ENCODE assay signal across 29 cellular contexts in the genomic region with DNA sequence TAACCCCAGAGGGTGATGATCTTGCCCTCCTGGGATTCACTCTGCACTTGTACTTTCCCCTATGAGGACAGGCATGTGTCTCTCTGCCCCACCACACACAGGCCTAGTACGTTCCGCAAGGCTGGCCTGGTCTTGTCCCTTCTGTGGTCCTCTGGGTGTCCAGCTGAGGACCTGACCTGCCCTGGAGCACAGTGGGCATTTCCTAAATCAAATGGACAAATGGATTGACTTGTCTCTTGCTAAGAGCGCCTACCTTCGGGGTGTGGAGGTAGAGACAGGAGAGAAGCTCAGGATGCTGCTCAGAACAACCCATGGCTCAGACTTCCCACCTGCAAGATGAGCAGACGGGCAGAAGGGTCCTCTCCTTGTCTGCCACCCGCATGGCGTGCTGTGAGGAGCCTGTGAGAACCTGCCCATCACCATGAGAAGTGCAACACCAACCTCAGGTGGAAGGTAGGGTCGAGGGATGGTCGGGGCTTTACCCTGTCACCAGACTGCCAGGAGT.
"Had no signal": no experiment of that assay in that cellular context is flagged by ENCODE, and none has a peak within 500 bp of the region (broad histone marks: within the 10 kb centered on the region; RNA-seq: fewer than 3 reads in every experiment).

No MANE protein-coding gene starts in this region.

- H3K27me3 Mint-ChIP-seq: activated CD4-positive, alpha-beta memory T cell treated with anti-CD3 and anti-CD28 coated beads, Interleukin-2, amount 10 ng/mL, durations not matched to agents 7 days and 5 days; activated CD4-positive, alpha-beta T cell treated with anti-CD3 and anti-CD28 coated beads, Interleukin-2, amount 10 ng/mL, durations not matched to agents 7 days and 5 days; activated naive CD4-positive, alpha-beta T cell treated with anti-CD3 and anti-CD28 coated beads, Interleukin-2, amount 10 ng/mL, durations not matched to agents 7 days and 5 days; activated naive CD8-positive, alpha-beta T cell treated with anti-CD3 and anti-CD28 coated beads, Interleukin-2, amount 10 ng/mL, durations not matched to agents 7 days and 5 days; activated T-cell treated with anti-CD3 and anti-CD28 coated beads, Interleukin-2, amount 50 U/mL, for 24 hours; dendritic cell treated with granulocyte-macrophage colony-stimulating factor and Interleukin-4, amounts not matched to agents 40 ng/mL and 50 ng/mL, for 4 days had no signal

- H3K4me3 ChIP-seq: ascending aorta, breast epithelium, coronary artery, dorsolateral prefrontal cortex had no signal

- H3K27ac ChIP-seq: ascending aorta, breast epithelium, coronary artery had no signal

- FAIRE-seq: frontal cortex had no signal

- H3K27me3 ChIP-seq: ascending aorta, breast epithelium, dorsolateral prefrontal cortex had no signal

- H3K9me3 ChIP-seq: ascending aorta, breast epithelium had no signal

- H3K9me3 Mint-ChIP-seq: activated CD4-positive, alpha-beta memory T cell treated with anti-CD3 and anti-CD28 coated beads, Interleukin-2, amount 10 ng/mL, durations not matched to agents 7 days and 5 days; activated CD4-positive, alpha-beta T cell treated with anti-CD3 and anti-CD28 coated beads, Interleukin-2, amount 10 ng/mL, durations not matched to agents 7 days and 5 days; activated naive CD4-positive, alpha-beta T cell treated with anti-CD3 and anti-CD28 coated beads, Interleukin-2, amount 10 ng/mL, durations not matched to agents 7 days and 5 days; activated naive CD4-positive, alpha-beta T cell treated with anti-CD3 and anti-CD28 coated beads, Interleukin-2, amount 50 U/mL, for 72 hours; activated naive CD8-positive, alpha-beta T cell treated with anti-CD3 and anti-CD28 coated beads, Interleukin-2, amount 10 ng/mL, durations not matched to agents 7 days and 5 days; activated T-cell treated with anti-CD3 and anti-CD28 coated beads, Interleukin-2, amount 50 U/mL, for 24 hours; activated T-cell treated with anti-CD3 and anti-CD28 coated beads, Interleukin-2, amount 50 U/mL, for 72 hours; dendritic cell treated with granulocyte-macrophage colony-stimulating factor and Interleukin-4, amounts not matched to agents 40 ng/mL and 50 ng/mL, for 4 days; endodermal cell had no signal

- H3K36me3 Mint-ChIP-seq: activated naive CD4-positive, alpha-beta T cell treated with anti-CD3 and anti-CD28 coated beads, Interleukin-2, amount 10 ng/mL, durations not matched to agents 7 days and 5 days; activated naive CD4-positive, alpha-beta T cell treated with anti-CD3 and anti-CD28 coated beads, Interleukin-2, amount 50 U/mL, for 72 hours; activated naive CD8-positive, alpha-beta T cell treated with anti-CD3 and anti-CD28 coated beads, Interleukin-2, amount 10 ng/mL, durations not matched to agents 7 days and 5 days; brain had no signal

- DNase-seq: activated CD4-positive, alpha-beta memory T cell treated with anti-CD3 and anti-CD28 coated beads, Interleukin-2, amount 10 ng/mL, durations not matched to agents 7 days and 5 days; activated CD4-positive, alpha-beta T cell treated with anti-CD3 and anti-CD28 coated beads for 4 hours; activated CD4-positive, alpha-beta T cell treated with anti-CD3 and anti-CD28 coated beads, Interleukin-2, amount 10 ng/mL, durations not matched to agents 7 days and 5 days; activated CD4-positive, alpha-beta T cell treated with anti-CD3 and anti-CD28 coated beads, Interleukin-2, amount 50 U/mL, for 4 hours; activated CD4-positive, CD25-positive, alpha-beta regulatory T cell; activated CD4-positive, CD25-positive, alpha-beta regulatory T cell treated with anti-CD3 and anti-CD28 coated beads, Interleukin-2, amount 50 U/mL, for 72 hours; activated CD8-positive, alpha-beta memory T cell treated with anti-CD3 and anti-CD28 coated beads, Interleukin-2, amount 50 U/mL, for 48 hours; activated gamma-delta T cell; activated naive CD4-positive, alpha-beta T cell; activated naive CD4-positive, alpha-beta T cell treated with anti-CD3 and anti-CD28 coated beads, Interleukin-2, amount 10 ng/mL, durations not matched to agents 7 days and 5 days; activated naive CD8-positive, alpha-beta T cell treated with anti-CD3 and anti-CD28 coated beads, Interleukin-2, amount 10 ng/mL, durations not matched to agents 7 days and 5 days; activated T-cell treated with anti-CD3 and anti-CD28 coated beads for 4 hours; activated T-cell treated with anti-CD3 and anti-CD28 coated beads, Interleukin-2, amount 50 U/mL, for 24 hours; activated T-cell treated with anti-CD3 and anti-CD28 coated beads, Interleukin-2, amount 50 U/mL, for 72 hours; dorsolateral prefrontal cortex; effector memory CD4-positive, alpha-beta T cell; endodermal cell; foreskin fibroblast; head of caudate nucleus; T-helper 2 cell had no signal

- H3K4me1 ChIP-seq: ascending aorta, breast epithelium had no signal

- H3K4me3 Mint-ChIP-seq: activated CD4-positive, alpha-beta memory T cell treated with anti-CD3 and anti-CD28 coated beads, Interleukin-2, amount 10 ng/mL, durations not matched to agents 7 days and 5 days; activated CD4-positive, alpha-beta T cell treated with anti-CD3 and anti-CD28 coated beads, Interleukin-2, amount 10 ng/mL, durations not matched to agents 7 days and 5 days; activated naive CD4-positive, alpha-beta T cell treated with anti-CD3 and anti-CD28 coated beads, Interleukin-2, amount 10 ng/mL, durations not matched to agents 7 days and 5 days; activated naive CD8-positive, alpha-beta T cell treated with anti-CD3 and anti-CD28 coated beads, Interleukin-2, amount 10 ng/mL, durations not matched to agents 7 days and 5 days; activated T-cell treated with anti-CD3 and anti-CD28 coated beads, Interleukin-2, amount 50 U/mL, for 24 hours; activated T-cell treated with anti-CD3 and anti-CD28 coated beads, Interleukin-2, amount 50 U/mL, for 72 hours; brain; central memory CD8-positive, alpha-beta T cell; dendritic cell treated with granulocyte-macrophage colony-stimulating factor and Interleukin-4, amounts not matched to agents 40 ng/mL and 50 ng/mL, for 4 days; endodermal cell had no signal

- H3K4me1 Mint-ChIP-seq: activated CD4-positive, alpha-beta memory T cell treated with anti-CD3 and anti-CD28 coated beads, Interleukin-2, amount 10 ng/mL, durations not matched to agents 7 days and 5 days; activated CD4-positive, alpha-beta T cell treated with anti-CD3 and anti-CD28 coated beads, Interleukin-2, amount 10 ng/mL, durations not matched to agents 7 days and 5 days; activated naive CD4-positive, alpha-beta T cell treated with anti-CD3 and anti-CD28 coated beads, Interleukin-2, amount 10 ng/mL, durations not matched to agents 7 days and 5 days; activated naive CD8-positive, alpha-beta T cell treated with anti-CD3 and anti-CD28 coated beads, Interleukin-2, amount 10 ng/mL, durations not matched to agents 7 days and 5 days; central memory CD8-positive, alpha-beta T cell had no signal

- H3K36me3 ChIP-seq: ascending aorta, breast epithelium had no signal

- ATAC-seq: activated naive CD4-positive, alpha-beta T cell treated with anti-CD3 and anti-CD28 coated beads, Interleukin-2, amount 50 U/mL, for 72 hours; activated T-cell treated with anti-CD3 and anti-CD28 coated beads, Interleukin-2, amount 50 U/mL, for 72 hours; esophagus mucosa had no signal

- H3K27ac Mint-ChIP-seq: activated CD4-positive, alpha-beta memory T cell treated with anti-CD3 and anti-CD28 coated beads, Interleukin-2, amount 10 ng/mL, durations not matched to agents 7 days and 5 days; activated CD4-positive, alpha-beta T cell treated with anti-CD3 and anti-CD28 coated beads, Interleukin-2, amount 10 ng/mL, durations not matched to agents 7 days and 5 days; activated naive CD4-positive, alpha-beta T cell treated with anti-CD3 and anti-CD28 coated beads, Interleukin-2, amount 10 ng/mL, durations not matched to agents 7 days and 5 days; activated naive CD4-positive, alpha-beta T cell treated with anti-CD3 and anti-CD28 coated beads, Interleukin-2, amount 50 U/mL, for 72 hours; activated naive CD8-positive, alpha-beta T cell treated with anti-CD3 and anti-CD28 coated beads, Interleukin-2, amount 10 ng/mL, durations not matched to agents 7 days and 5 days; activated T-cell treated with anti-CD3 and anti-CD28 coated beads, Interleukin-2, amount 50 U/mL, for 24 hours; activated T-cell treated with anti-CD3 and anti-CD28 coated beads, Interleukin-2, amount 50 U/mL, for 72 hours; dendritic cell treated with granulocyte-macrophage colony-stimulating factor and Interleukin-4, amounts not matched to agents 40 ng/mL and 50 ng/mL, for 4 days; endodermal cell had no signal
